In genomic region chr12:53054112-53054878, GRCh38 we compare ENCODE assay signal across 8 cellular contexts. TPM values are rescaled to one million over a fixed set of nuclear protein-coding genes. Genes with fewer than 3 reads are reported as not detected.
A peak's percentile ranks its signal among the peaks of the same experiment; 100 is the strongest.
DNase-seq lines count a peak whose midpoint lies in the region; ATAC-seq and TF ChIP-seq lines count a peak whose summit lies in the region.

No MANE protein-coding gene starts in this region.

- H3K27ac Mint-ChIP-seq in chondrocyte (ENCODE audit: unreplicated experiment), result peak overlapping the region; percentile 99

- H3K36me3 Mint-ChIP-seq in chondrocyte (ENCODE audit: low read depth), result peaks cover 19% of the 10 kb centered on the region

- TF ChIP-seq CTCF in chondrocyte (IDR thresholded peaks at IDR 0.05), result no peak

- ATAC-seq in GM18858 (IDR thresholded peaks at IDR 0.05; ENCODE audit: unreplicated experiment), result peak; percentile 78
- ATAC-seq in HG03095 (IDR thresholded peaks at IDR 0.05; ENCODE audit: unreplicated experiment), result peak; percentile 88

- H3K4me1 Mint-ChIP-seq in chondrocyte (ENCODE audit: low read depth), result peaks cover 75% of the 10 kb centered on the region

- peak overlapping the region; percentile 71 for H3K4me3 Mint-ChIP-seq in chondrocyte (ENCODE audit: unreplicated experiment)

- no peaks in the 10 kb centered on the region for H3K27me3 Mint-ChIP-seq in chondrocyte (ENCODE audit: low read depth)

- no peaks in the 10 kb centered on the region for H3K9me3 Mint-ChIP-seq in chondrocyte (ENCODE audit: low read depth)

- peak; percentile 83 for DNase-seq in 8988T
- DNase-seq in NCI-H2196 treated with DMSO at 0.1 percent for 48 hours (lab: John Stamatoyannopoulos, UW; ENCODE audit: unreplicated experiment), result peak; percentile 99
- DNase-seq in activated CD4-positive, alpha-beta T cell treated with anti-CD3 and anti-CD28 coated beads for 24 hours (ENCODE audit: low read depth in 2 of 2), result peak; percentile 87 to 89
- peak; percentile 94 for DNase-seq in chondrocyte (ENCODE audit: low spot score)
- peak; percentile 93 for DNase-seq in kidney glomerular epithelial cell (lab: John Stamatoyannopoulos, UW)
- DNase-seq in stimulated activated CD4-positive, alpha-beta T cell treated with anti-CD3 and anti-CD28 coated beads, Interleukin-15, amount 100 ng/mL, for 48 hours (ENCODE audit: low read depth in 2 of 2), result peak; percentile 87 to 92

RNA-seq across cellular contexts. Expression of gene TNS2, which starts 4.4 kb away (rescaled TPM):
- 104 to 107 TPM (median 105 TPM) in 3 replicates for total RNA-seq in chondrocyte

RNA-seq across cellular contexts. Expression of gene SPRYD3, which starts 24.9 kb away (rescaled TPM):
- total RNA-seq in chondrocyte, result 37.1 to 40.2 TPM (median 38.5 TPM) in 3 replicates

RNA-seq across cellular contexts. Expression of gene IGFBP6, which starts 43.2 kb away (rescaled TPM):
- total RNA-seq in chondrocyte, result 7.0 to 10.0 TPM (median 8.9 TPM) in 3 replicates

RNA-seq across cellular contexts. Expression of gene EIF4B, which starts 48.0 kb away (rescaled TPM):
- 270 to 336 TPM (median 323 TPM) in 3 replicates for total RNA-seq in chondrocyte

RNA-seq across cellular contexts. Expression of gene SOAT2, which starts 49.0 kb away (rescaled TPM):
- total RNA-seq in chondrocyte, result not detected in 3 replicates

Comparison
In these comparisons a context has a peak if more than half of its experiments do, and no peak if none do; other contexts are left out.
1. Peak in every context shown above with its lines: DNase-seq and ATAC-seq.